In the genomic region with DNA sequence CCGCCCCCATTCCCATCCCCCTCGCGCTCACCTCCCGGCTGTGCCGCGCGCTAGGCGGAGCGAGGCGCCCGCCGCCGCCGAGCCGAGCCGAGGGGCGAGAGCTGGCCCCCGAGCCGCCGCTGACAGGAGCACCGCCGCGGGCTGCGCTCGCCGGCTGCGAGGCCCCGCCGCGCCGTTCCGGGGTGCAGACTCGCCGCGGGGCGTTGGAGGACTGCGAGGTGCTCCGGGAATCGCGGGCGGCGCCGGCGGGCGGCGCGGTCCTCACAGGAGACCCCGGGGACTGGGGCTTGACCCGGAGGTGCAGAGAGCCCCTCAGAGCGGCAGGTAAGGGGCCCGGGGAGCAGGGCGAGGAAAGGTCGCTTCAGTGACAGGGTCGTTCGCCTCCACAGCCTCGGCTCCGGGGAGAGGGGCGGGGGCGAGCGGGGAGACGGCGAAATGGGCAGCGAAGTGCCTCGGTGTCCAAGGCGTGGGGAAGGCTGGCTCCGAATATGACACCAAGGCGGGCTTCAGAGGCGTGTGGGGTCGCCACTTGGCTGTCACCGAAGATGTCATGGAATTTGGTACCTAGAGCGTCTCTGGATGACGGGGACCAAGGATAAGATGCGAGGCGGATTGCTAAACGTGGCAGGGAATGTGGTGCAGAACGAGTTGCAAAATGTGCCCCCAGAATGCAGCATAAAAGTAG, we compare ENCODE assay signal across 7 cellular contexts. TPM values are rescaled to one million over a fixed set of nuclear protein-coding genes. Genes with fewer than 3 reads are reported as not detected.
DNase-seq lines count a peak whose midpoint lies in the region; ATAC-seq, FAIRE-seq and TF ChIP-seq lines count a peak whose summit lies in the region.

No MANE protein-coding gene starts in this region.

- H3K9ac ChIP-seq in K562 (ENCODE audit: insufficient read depth in 1 of 2, low read depth in 2 of 2, low read length in 2 of 2) = peak overlapping the region; percentile 59 to 90

- H4K20me1 ChIP-seq in K562 (replicated peaks; ENCODE audit: control insufficient read depth, insufficient read depth, low read length) = no peaks in the 10 kb centered on the region

- H3K79me2 ChIP-seq in K562 (ENCODE audit: control insufficient read depth, insufficient read depth, low read length) = peaks cover 6% of the 10 kb centered on the region; the same call in 2 of the 3 replicates

- in situ Hi-C loops in K562 (cut with MboI) = loop anchor here (25.0 kb wide), 1 partner anchor 254 kb away; no protein-coding TSS in a partner anchor

- peak; percentile 50 for DNase-seq in SKM-1 (lab: John Stamatoyannopoulos, UW; ENCODE audit: unreplicated experiment)
- peak in 2 of 4 experiments; percentile 20 to 26 for DNase-seq in K562 (ENCODE audit: extremely low read depth in 1 of 4, low spot score in 3 of 4)
- peak; percentile 44 for DNase-seq in inferior parietal cortex (ENCODE audit: extremely low spot score)
- DNase-seq in stimulated activated CD4-positive, alpha-beta T cell treated with anti-CD3 and anti-CD28 coated beads, Interleukin-12 subunit alpha, Interleukin-12 subunit beta, amount 100 ng/mL, for 4 hours = peak; percentile 66
- DNase-seq in foreskin melanocyte = no peak

- H3K27ac ChIP-seq in K562 (ENCODE audit: extremely low read depth, low read depth, low read length) = peak overlapping the region; percentile 39; the same call in 1 of the 3 replicates

- TF ChIP-seq CTCF in GM12875 (IDR thresholded peaks at IDR 0.05; ENCODE audit: borderline replicate concordance, insufficient read depth, low read depth, low read length) (no peak), K562 (IDR thresholded peaks at IDR 0.05 in 2 of 3, conservative IDR thresholded peaks at IDR 0.05 in 1 of 3; ENCODE audit: insufficient read depth in 2 of 3, low read depth in 1 of 3, low read length in 3 of 3) (no peak)

- no peak for FAIRE-seq in K562 (lab: Jason Lieb, UNC)

- no TSS peak for BruUV-seq in K562 (replicated peaks; lab: Mats Ljungman, UMichigan)

- no peaks in the 10 kb centered on the region for H3K36me3 ChIP-seq in K562 (ENCODE audit: control insufficient read depth, insufficient read depth, low read length)

- POLR2A ChIA-PET in K562 (lab: Yijun Ruan, JAX) = interaction anchor here (0.6 kb wide), 1 partner anchor 264 kb away, joined by 4 read pairs; no protein-coding TSS in a partner anchor

- ATAC-seq in HG02943 (IDR thresholded peaks at IDR 0.05; ENCODE audit: low read depth, unreplicated experiment) (peak; percentile 7), K562 (peak; percentile 70)

- no peaks in the 10 kb centered on the region; a peak in 1 of 5 replicates for H3K27me3 ChIP-seq in K562 (ENCODE audit: control insufficient read depth in 2 of 2, insufficient read depth in 2 of 2, low read length in 2 of 2)

- peak overlapping the region; percentile 71 for H2AFZ ChIP-seq in K562 (ENCODE audit: low read depth, low read length)

- under 1% methylated on average over 56 of the region's 76 CpGs for WGBS in K562 (ENCODE audit: insufficient coverage, low coverage, missing lambda C conversion rate)

- CTCF ChIA-PET in K562 (lab: Yijun Ruan, JAX; ENCODE audit: low intra/inter-chr PET ratio) = interaction anchor here (0.5 to 2.7 kb wide), 2 partner anchors 116 to 294 kb away, joined by 3 to 14 read pairs; no protein-coding TSS in a partner anchor

- no peak for TF ChIP-seq POLR2A in K562 (conservative IDR thresholded peaks at IDR 0.05)

- intact Hi-C loops in K562 (cut with micrococcal nuclease) = no loop called here

- TF ChIP-seq EP300 in K562 (IDR thresholded peaks at IDR 0.05; ENCODE audit: low read length) = no peak

- TF ChIP-seq RAD21 in K562 (CRISPR knock-in tag; conservative IDR thresholded peaks at IDR 0.05 in 1 of 2, IDR thresholded peaks at IDR 0.05 in 1 of 2) = no peak

- no peaks in the 10 kb centered on the region for H3K9me1 ChIP-seq in K562 (ENCODE audit: control insufficient read depth, insufficient read depth, low read length)

- H3K4me1 ChIP-seq in K562 (replicated peaks in 1 of 2; ENCODE audit: control insufficient read depth in 2 of 2, insufficient read depth in 2 of 2, low read length in 2 of 2) = peaks cover 12 to 20% of the 10 kb centered on the region in 2 experiments; a peak in 4 of 5 replicates

- H3K4me3 ChIP-seq in GM12875 (ENCODE audit: low read depth, low read length) (peak overlapping the region; percentile 42), K562 (peak overlapping the region; percentile 78)

- peak overlapping the region; percentile 94 for H3K4me2 ChIP-seq in K562 (ENCODE audit: insufficient read depth, low read length)

- no peaks in the 10 kb centered on the region for H3K9me3 ChIP-seq in K562 (replicated peaks; ENCODE audit: control insufficient read depth, insufficient read depth, low read depth, low read length)

TF ChIP-seq in K562, 482 proteins besides CTCF, POLR2A, EP300 and RAD21 (continues in another document):
- no peak for TF ChIP-seq HEY1 (CRISPR knock-in tag; IDR thresholded peaks at IDR 0.05; ENCODE audit: borderline replicate concordance)
- TF ChIP-seq HMG20A (CRISPR knock-in tag; conservative IDR thresholded peaks at IDR 0.05) = no peak
- TF ChIP-seq, protein P1, sequence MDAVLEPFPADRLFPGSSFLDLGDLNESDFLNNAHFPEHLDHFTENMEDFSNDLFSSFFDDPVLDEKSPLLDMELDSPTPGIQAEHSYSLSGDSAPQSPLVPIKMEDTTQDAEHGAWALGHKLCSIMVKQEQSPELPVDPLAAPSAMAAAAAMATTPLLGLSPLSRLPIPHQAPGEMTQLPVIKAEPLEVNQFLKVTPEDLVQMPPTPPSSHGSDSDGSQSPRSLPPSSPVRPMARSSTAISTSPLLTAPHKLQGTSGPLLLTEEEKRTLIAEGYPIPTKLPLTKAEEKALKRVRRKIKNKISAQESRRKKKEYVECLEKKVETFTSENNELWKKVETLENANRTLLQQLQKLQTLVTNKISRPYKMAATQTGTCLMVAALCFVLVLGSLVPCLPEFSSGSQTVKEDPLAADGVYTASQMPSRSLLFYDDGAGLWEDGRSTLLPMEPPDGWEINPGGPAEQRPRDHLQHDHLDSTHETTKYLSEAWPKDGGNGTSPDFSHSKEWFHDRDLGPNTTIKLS (IDR thresholded peaks at IDR 0.05; ENCODE audit: borderline replicate concordance, low read depth) = no peak
- TF ChIP-seq, protein P2, sequence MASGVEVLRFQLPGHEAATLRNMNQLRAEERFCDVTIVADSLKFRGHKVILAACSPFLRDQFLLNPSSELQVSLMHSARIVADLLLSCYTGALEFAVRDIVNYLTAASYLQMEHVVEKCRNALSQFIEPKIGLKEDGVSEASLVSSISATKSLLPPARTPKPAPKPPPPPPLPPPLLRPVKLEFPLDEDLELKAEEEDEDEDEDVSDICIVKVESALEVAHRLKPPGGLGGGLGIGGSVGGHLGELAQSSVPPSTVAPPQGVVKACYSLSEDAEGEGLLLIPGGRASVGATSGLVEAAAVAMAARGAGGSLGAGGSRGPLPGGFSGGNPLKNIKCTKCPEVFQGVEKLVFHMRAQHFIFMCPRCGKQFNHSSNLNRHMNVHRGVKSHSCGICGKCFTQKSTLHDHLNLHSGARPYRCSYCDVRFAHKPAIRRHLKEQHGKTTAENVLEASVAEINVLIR (CRISPR knock-in tag; IDR thresholded peaks at IDR 0.05) = no peak
- no peak for TF ChIP-seq LARP7 (IDR thresholded peaks at IDR 0.05)
- TF ChIP-seq MIER1 (IDR thresholded peaks at IDR 0.05; ENCODE audit: low read depth) = no peak
- TF ChIP-seq XRCC5 (IDR thresholded peaks at IDR 0.05; ENCODE audit: low read depth, low read length) = no peak
- peak; percentile 47 for TF ChIP-seq RBFOX2 (IDR thresholded peaks at IDR 0.05; ENCODE audit: low read depth, low read length)
- TF ChIP-seq, protein P3, sequence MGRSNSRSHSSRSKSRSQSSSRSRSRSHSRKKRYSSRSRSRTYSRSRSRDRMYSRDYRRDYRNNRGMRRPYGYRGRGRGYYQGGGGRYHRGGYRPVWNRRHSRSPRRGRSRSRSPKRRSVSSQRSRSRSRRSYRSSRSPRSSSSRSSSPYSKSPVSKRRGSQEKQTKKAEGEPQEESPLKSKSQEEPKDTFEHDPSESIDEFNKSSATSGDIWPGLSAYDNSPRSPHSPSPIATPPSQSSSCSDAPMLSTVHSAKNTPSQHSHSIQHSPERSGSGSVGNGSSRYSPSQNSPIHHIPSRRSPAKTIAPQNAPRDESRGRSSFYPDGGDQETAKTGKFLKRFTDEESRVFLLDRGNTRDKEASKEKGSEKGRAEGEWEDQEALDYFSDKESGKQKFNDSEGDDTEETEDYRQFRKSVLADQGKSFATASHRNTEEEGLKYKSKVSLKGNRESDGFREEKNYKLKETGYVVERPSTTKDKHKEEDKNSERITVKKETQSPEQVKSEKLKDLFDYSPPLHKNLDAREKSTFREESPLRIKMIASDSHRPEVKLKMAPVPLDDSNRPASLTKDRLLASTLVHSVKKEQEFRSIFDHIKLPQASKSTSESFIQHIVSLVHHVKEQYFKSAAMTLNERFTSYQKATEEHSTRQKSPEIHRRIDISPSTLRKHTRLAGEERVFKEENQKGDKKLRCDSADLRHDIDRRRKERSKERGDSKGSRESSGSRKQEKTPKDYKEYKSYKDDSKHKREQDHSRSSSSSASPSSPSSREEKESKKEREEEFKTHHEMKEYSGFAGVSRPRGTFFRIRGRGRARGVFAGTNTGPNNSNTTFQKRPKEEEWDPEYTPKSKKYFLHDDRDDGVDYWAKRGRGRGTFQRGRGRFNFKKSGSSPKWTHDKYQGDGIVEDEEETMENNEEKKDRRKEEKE (IDR thresholded peaks at IDR 0.05; ENCODE audit: borderline replicate concordance in 1 of 2, control insufficient read depth in 1 of 2, low read depth in 2 of 2, low read length in 1 of 2) = no peak
- TF ChIP-seq ZNF445 (CRISPR knock-in tag; IDR thresholded peaks at IDR 0.05; ENCODE audit: low read depth) = no peak
- no peak for TF ChIP-seq BRD4 (IDR thresholded peaks at IDR 0.05)

RNA-seq across cellular contexts. Expression of a gene that starts 0.5 kb away (rescaled TPM):
- total RNA-seq in K562 (2011; cell fraction: chromatin; rRNA removed; ENCODE audit: low replicate concordance) = 71.3 and 82.5 TPM in 2 replicates
- total RNA-seq in K562 (2011; cell fraction: nucleolus; rRNA removed) = 51.7 and 56.6 TPM in 2 replicates
- total RNA-seq in K562 (2011; cell fraction: nucleoplasm; rRNA removed) = 50.4 and 53.1 TPM in 2 replicates
- total RNA-seq in K562 (2014; rRNA removed) = 2.6 and 4.3 TPM in 2 replicates
- 5.7 and 6.0 TPM in 2 replicates for total RNA-seq in K562 (2014; rRNA removed; fragmentation: Illumina TruSeq; extraction: Trizol)
- 6.0 and 6.8 TPM in 2 replicates for total RNA-seq in K562 (2015; rRNA removed; fragmentation: Illumina TruSeq; extraction: Trizol)
- total RNA-seq in K562 (2021) = 7.3 and 7.8 TPM in 2 replicates
- polyA plus RNA-seq in K562 (2011; rRNA removed) = 3.2 and 5.3 TPM in 2 replicates
- polyA plus RNA-seq in K562 (2011; cell fraction: cytosol; rRNA removed) = 3.2 and 3.7 TPM in 2 replicates
- 10.2 and 25.1 TPM in 2 replicates for polyA plus RNA-seq in K562 (2011; cell fraction: nucleus; rRNA removed)
- 4.3 and 4.6 TPM in 2 replicates for polyA plus RNA-seq in K562 (2012)
- 4.5 and 5.5 TPM in 2 replicates for polyA plus RNA-seq in K562 (2014; fragmentation: Illumina TruSeq; extraction: Trizol)
- polyA plus RNA-seq in K562 (2014; fragmentation: Nextera tagmentation; extraction: Ambion mirVana) = 1 to 10 TPM in 1 of 2 experiments, under 1 TPM in 1; 0.46 to 1.0 TPM
- 1.1 and 3.2 TPM in 2 replicates for polyA plus RNA-seq in K562 (2014; rRNA removed)
- polyA minus RNA-seq in K562 (2011; rRNA and poly(A)+ RNA removed) = 39.5 and 46.1 TPM in 2 replicates
- polyA minus RNA-seq in K562 (2011; cell fraction: cytosol; rRNA and poly(A)+ RNA removed) = 8.1 and 17.5 TPM in 2 replicates
- polyA minus RNA-seq in K562 (2011; cell fraction: nucleus; rRNA and poly(A)+ RNA removed) = 53.3 and 58.4 TPM in 2 replicates
